28 cellular contexts compared by ENCODE assay signal in the genomic region with DNA sequence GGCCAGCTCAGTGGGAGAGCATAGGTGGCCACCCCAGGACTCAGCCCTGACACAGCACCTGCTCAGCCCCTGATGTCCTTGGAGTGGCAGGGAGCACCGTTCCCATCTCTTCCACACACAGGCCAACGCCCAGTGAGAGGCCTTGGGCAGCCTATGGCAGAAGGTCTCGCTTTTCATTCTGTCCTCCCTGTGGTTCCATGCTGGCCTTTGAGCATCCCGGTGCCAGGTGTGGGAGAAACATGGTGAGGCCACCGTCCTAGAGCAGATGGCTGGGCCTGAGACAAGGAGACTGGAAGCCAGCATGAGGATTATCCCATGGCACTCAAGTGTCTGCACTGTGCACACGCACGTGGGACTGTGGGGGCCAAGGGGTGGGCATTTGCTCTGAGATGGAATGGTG. TPM values are rescaled to one million over a fixed set of nuclear protein-coding genes. Genes with fewer than 3 reads are reported as not detected.
DNase-seq lines count a peak whose midpoint lies in the region; ATAC-seq and TF ChIP-seq lines count a peak whose summit lies in the region.
"Had no signal": no experiment of that assay in that cellular context is flagged by ENCODE, and none has a peak within 500 bp of the region (broad histone marks: within the 10 kb centered on the region; RNA-seq: fewer than 3 reads in every experiment).

No MANE protein-coding gene starts in this region.

- no peak overlapping the region for H2BK12ac ChIP-seq in neuronal stem cell (ENCODE audit: low read length)

- no peak overlapping the region for H3K9ac ChIP-seq in neuronal stem cell (ENCODE audit: low read depth, low read length, poor library complexity)

- no peak overlapping the region for H3K4me3 ChIP-seq in neuronal stem cell (ENCODE audit: low read length in 2 of 2)
- no peak overlapping the region for H3K4me3 ChIP-seq in transverse colon
- H3K4me3 ChIP-seq: colonic mucosa, GM23338, psoas muscle, SJCRH30, skin epidermis, suprapubic skin had no signal

- no peak overlapping the region for H3K14ac ChIP-seq in neuronal stem cell (ENCODE audit: low read length)

- WGBS in neuronal stem cell (ENCODE audit: extremely low coverage in 2 of 2, insufficient read length in 2 of 2, insufficient replicate concordance in 1 of 2), 2 donors, result no CpG with 5 or more reads among the region's 7 CpGs
- WGBS in transverse colon (ENCODE audit: low coverage in 1 of 2), 2 donors, result 74% methylated on average over 7 of the region's 7 CpGs; no CpG with 5 or more reads in 1 of the 2 donors

- TF ChIP-seq POLR2A in transverse colon (IDR thresholded peaks at IDR 0.05), result no peak

- in situ Hi-C loops in transverse colon (cut with MboI; ENCODE audit: low pct_ligation_motif_present in 1 of 4, low pct_unique_long_range_greater_than_20kb in 1 of 4, low sequenced_read_pairs in 3 of 4), result no loop called here

- no peak overlapping the region for H3K4ac ChIP-seq in neuronal stem cell (ENCODE audit: low read length)

- no peak for TF ChIP-seq EP300 in transverse colon (IDR thresholded peaks at IDR 0.05; ENCODE audit: low read depth)

- no peak overlapping the region for H2BK5ac ChIP-seq in neuronal stem cell (ENCODE audit: low read length)

- H3K79me1 ChIP-seq in neuronal stem cell (ENCODE audit: low read depth, low read length), result no peaks in the 10 kb centered on the region

- intact Hi-C loops in transverse colon (cut with DNase I; ENCODE audit: low total_unique reads), result no loop called here

- H2AK5ac ChIP-seq in neuronal stem cell (ENCODE audit: low read depth, low read length), result no peak overlapping the region

- no peak overlapping the region for H4K8ac ChIP-seq in neuronal stem cell (ENCODE audit: low read depth, low read length)

- peak; percentile 71 to 84 for DNase-seq in NCI-H524 (lab: John Stamatoyannopoulos, UW)
- DNase-seq in NCI-H524 treated with DMSO at 0.1 percent for 48 hours (lab: John Stamatoyannopoulos, UW), result no peak
- DNase-seq in cerebellum (ENCODE audit: low spot score), result peak; percentile 71
- no peak for DNase-seq in neuronal stem cell (ENCODE audit: low spot score)
- DNase-seq in transverse colon, result no peak
- DNase-seq in iPS-NIHi7 (ENCODE audit: extremely low spot score), result no peak
- DNase-seq: activated CD4-positive, alpha-beta T cell treated with anti-CD3 and anti-CD28 coated beads for 36 hours; activated effector memory CD4-positive, alpha-beta T cell treated with anti-CD3 and anti-CD28 coated beads, Interleukin-2, amount 50 U/mL, for 16 hours; CD4-positive, alpha-beta memory T cell; GDM1; HFFc6; mesenchymal stem cell; NCI-H1092 treated with DMSO at 0.1 percent for 48 hours; NCI-H2081; psoas muscle; SJCRH30; T-helper 1 cell had no signal

- H3K36me3 ChIP-seq in neuronal stem cell (replicated peaks in 1 of 2; ENCODE audit: control insufficient read depth in 2 of 2, insufficient read depth in 2 of 2, low read length in 2 of 2) (no peaks in the 10 kb centered on the region), transverse colon (no peaks in the 10 kb centered on the region)
- H3K36me3 ChIP-seq: colonic mucosa, neutrophil, SJCRH30, suprapubic skin had no signal

- no peak overlapping the region for H2BK15ac ChIP-seq in neuronal stem cell (ENCODE audit: low read length)

- H3K23ac ChIP-seq in neuronal stem cell (ENCODE audit: low read depth, low read length, poor library complexity), result no peak overlapping the region

- H3K4me1 ChIP-seq in neuronal stem cell (ENCODE audit: control insufficient read depth in 2 of 2, insufficient read depth in 1 of 2, low read depth in 1 of 2, low read length in 2 of 2), result no peaks in the 10 kb centered on the region
- H3K4me1 ChIP-seq in transverse colon, result peaks cover 41 to 58% (median 49%) of the 10 kb centered on the region in 4 donors
- H3K4me1 ChIP-seq: psoas muscle, SJCRH30 had no signal

- no peak overlapping the region for H3K27ac ChIP-seq in neuronal stem cell (replicated peaks; ENCODE audit: low read length)
- H3K27ac ChIP-seq in transverse colon, result peak overlapping the region; percentile 53 to 77 (median 68)
- H3K27ac ChIP-seq: 22Rv1, colonic mucosa, neutrophil, psoas muscle, SJCRH30, skin epidermis, suprapubic skin had no signal

- no peak overlapping the region for H3K4me2 ChIP-seq in neuronal stem cell (ENCODE audit: insufficient read depth, low read length, poor library complexity, severe bottlenecking)
- H3K4me2 ChIP-seq: GM23338 had no signal

- H3K9me3 ChIP-seq in neuronal stem cell (replicated peaks in 1 of 2; ENCODE audit: control insufficient read depth in 2 of 2, insufficient read depth in 1 of 2, low read depth in 1 of 2, low read length in 2 of 2), result no peaks in the 10 kb centered on the region
- H3K9me3 ChIP-seq in transverse colon, result no peaks in the 10 kb centered on the region
- H3K9me3 ChIP-seq: colonic mucosa, neutrophil, psoas muscle, SJCRH30, suprapubic skin had no signal

- TF ChIP-seq CTCF in transverse colon (IDR thresholded peaks at IDR 0.05), result no peak

- H4K91ac ChIP-seq in neuronal stem cell (ENCODE audit: low read depth, low read length, poor library complexity), result no peak overlapping the region

- H2BK120ac ChIP-seq in neuronal stem cell (ENCODE audit: low read depth, low read length), result no peak overlapping the region

- ATAC-seq in GM18861 (IDR thresholded peaks at IDR 0.05; ENCODE audit: unreplicated experiment), result no peak
- ATAC-seq in HG02678 (IDR thresholded peaks at IDR 0.05; ENCODE audit: unreplicated experiment), result no peak
- ATAC-seq: activated CD4-positive, alpha-beta T cell treated with anti-CD3 and anti-CD28 coated beads for 36 hours; GM23338; psoas muscle had no signal

- H3K27me3 ChIP-seq in neuronal stem cell (ENCODE audit: control insufficient read depth in 3 of 3, insufficient read depth in 3 of 3, low read depth in 1 of 3, low read length in 3 of 3) (peaks cover 0 to 8% (median 0%) of the 10 kb centered on the region in 3 experiments), transverse colon (no peaks in the 10 kb centered on the region)
- H3K27me3 ChIP-seq: colonic mucosa, SJCRH30, suprapubic skin had no signal

- H2AFZ ChIP-seq in neuronal stem cell (ENCODE audit: low read length), result no peak overlapping the region
- H2AFZ ChIP-seq: GM23338 had no signal

- peak overlapping the region; percentile 29 for H3K18ac ChIP-seq in neuronal stem cell (ENCODE audit: low read length)

RNA-seq across cellular contexts. Expression of a gene that starts 25.1 kb away (rescaled TPM):
- 23.5 TPM for total RNA-seq in cerebellum
- polyA plus RNA-seq in neuronal stem cell (2013, experiment 1 of 2), result 2.2 TPM
- 2.2 TPM for polyA plus RNA-seq in neuronal stem cell (2013, experiment 2 of 2)
- total RNA-seq in transverse colon, result 10 to 100 TPM; 13.9 to 42.0 (median 28.6) TPM
- total RNA-seq: activated CD4-positive, alpha-beta T cell treated with anti-CD3 and anti-CD28 coated beads for 36 hours; CD4-positive, alpha-beta memory T cell; glomerular endothelial cell; NCI-H460 had no signal
- polyA plus RNA-seq: IgD-negative memory B cell had no signal

Comparison
In these comparisons a context has a peak if more than half of its experiments do, and no peak if none do; other contexts are left out.
1. DNase-seq: peak in NCI-H524 (2 of 2) and cerebellum (single experiment); none in NCI-H524 treated with DMSO at 0.1 percent for 48 hours (single experiment), neuronal stem cell (single experiment), transverse colon (single experiment) and iPS-NIHi7 (single experiment).